In the genomic region with DNA sequence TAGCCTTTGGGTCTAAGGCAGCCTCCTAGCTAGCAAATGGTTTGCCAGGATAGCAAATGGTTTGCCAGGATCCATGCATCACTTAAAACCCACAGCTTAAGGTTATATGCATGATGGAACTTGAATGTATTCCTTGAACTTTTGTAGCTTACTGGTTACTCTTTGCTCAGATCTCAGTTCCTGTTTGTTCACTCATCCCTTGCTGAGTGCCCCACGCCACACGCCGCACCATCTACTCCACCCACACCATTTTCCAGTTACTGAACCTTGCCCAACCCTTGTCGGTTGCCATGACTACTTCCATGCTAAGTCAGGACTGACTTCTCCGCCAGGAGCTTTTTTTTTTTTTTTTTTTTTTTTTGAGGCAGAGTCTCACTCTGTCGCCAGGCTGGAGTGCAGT, we compare ENCODE assay signal across 8 cellular contexts. TPM values are rescaled to one million over a fixed set of nuclear protein-coding genes. Genes with fewer than 3 reads are reported as not detected.
DNase-seq lines count a peak whose midpoint lies in the region; ATAC-seq and TF ChIP-seq lines count a peak whose summit lies in the region.

No MANE protein-coding gene starts in this region.

- H3K36me3 ChIP-seq in endodermal cell (ENCODE audit: control insufficient read depth, insufficient read depth, low read length), result no peaks in the 10 kb centered on the region

- H3K4me1 Mint-ChIP-seq in activated naive CD8-positive, alpha-beta T cell treated with anti-CD3 and anti-CD28 coated beads, Interleukin-2, amount 50 U/mL, for 24 hours, result peaks cover 8% of the 10 kb centered on the region
- H3K4me1 Mint-ChIP-seq in activated naive CD8-positive, alpha-beta T cell treated with anti-CD3 and anti-CD28 coated beads for 36 hours, result peaks cover 2% of the 10 kb centered on the region
- H3K4me1 Mint-ChIP-seq in endodermal cell, result peaks cover 8% of the 10 kb centered on the region
- H3K4me1 Mint-ChIP-seq in chondrocyte (ENCODE audit: low read depth), result no peaks in the 10 kb centered on the region
- H3K4me1 Mint-ChIP-seq in type B pancreatic cell (ENCODE audit: unreplicated experiment), result peaks cover 7% of the 10 kb centered on the region

- ATAC-seq in activated naive CD8-positive, alpha-beta T cell treated with anti-CD3 and anti-CD28 coated beads, Interleukin-2, amount 50 U/mL, for 24 hours, result peak; percentile 52

- H3K4me3 Mint-ChIP-seq in activated naive CD8-positive, alpha-beta T cell treated with anti-CD3 and anti-CD28 coated beads, Interleukin-2, amount 50 U/mL, for 24 hours, result no peak overlapping the region
- no peak overlapping the region for H3K4me3 Mint-ChIP-seq in activated naive CD8-positive, alpha-beta T cell treated with anti-CD3 and anti-CD28 coated beads for 36 hours
- H3K4me3 Mint-ChIP-seq in endodermal cell (no peak overlapping the region), chondrocyte (ENCODE audit: unreplicated experiment) (no peak overlapping the region), type B pancreatic cell (no peak overlapping the region)

- no peak overlapping the region for H3K27ac Mint-ChIP-seq in activated naive CD8-positive, alpha-beta T cell treated with anti-CD3 and anti-CD28 coated beads, Interleukin-2, amount 50 U/mL, for 24 hours
- no peak overlapping the region for H3K27ac Mint-ChIP-seq in activated naive CD8-positive, alpha-beta T cell treated with anti-CD3 and anti-CD28 coated beads for 36 hours
- H3K27ac Mint-ChIP-seq in endodermal cell, result no peak overlapping the region
- H3K27ac Mint-ChIP-seq in chondrocyte (ENCODE audit: unreplicated experiment), result no peak overlapping the region
- no peak overlapping the region for H3K27ac Mint-ChIP-seq in type B pancreatic cell

- 98% methylated on average over 6 of the region's 6 CpGs; no CpG with 5 or more reads in 1 of the 2 experiments for WGBS in endodermal cell (ENCODE audit: insufficient coverage in 1 of 2, insufficient read length in 1 of 2), 2 experiments

- H3K27me3 ChIP-seq in endodermal cell (ENCODE audit: control insufficient read depth, insufficient read depth, low read length, poor library complexity, severe bottlenecking), result no peaks in the 10 kb centered on the region

- no peak overlapping the region for H3K9ac ChIP-seq in endodermal cell (ENCODE audit: extremely low read depth, low read length, poor library complexity, severe bottlenecking)

- no peak for TF ChIP-seq CTCF in epithelial cell of esophagus (IDR thresholded peaks at IDR 0.05; ENCODE audit: insufficient read depth, low read depth, low read length, missing control alignments)
- TF ChIP-seq CTCF in endodermal cell (conservative IDR thresholded peaks at IDR 0.05), result no peak
- no peak for TF ChIP-seq CTCF in chondrocyte (IDR thresholded peaks at IDR 0.05)
- TF ChIP-seq CTCF in type B pancreatic cell (conservative IDR thresholded peaks at IDR 0.05), result no peak

- no peak overlapping the region for H3K4me3 ChIP-seq in epithelial cell of esophagus (ENCODE audit: low read length)
- H3K4me3 ChIP-seq in endodermal cell (ENCODE audit: low read length), result no peak overlapping the region

- no peaks in the 10 kb centered on the region for H3K9me3 ChIP-seq in endodermal cell (ENCODE audit: control insufficient read depth, low read length)

- peaks cover 6% of the 10 kb centered on the region for H3K27me3 Mint-ChIP-seq in activated naive CD8-positive, alpha-beta T cell treated with anti-CD3 and anti-CD28 coated beads, Interleukin-2, amount 50 U/mL, for 24 hours
- no peaks in the 10 kb centered on the region for H3K27me3 Mint-ChIP-seq in activated naive CD8-positive, alpha-beta T cell treated with anti-CD3 and anti-CD28 coated beads for 36 hours
- H3K27me3 Mint-ChIP-seq in endodermal cell (ENCODE audit: insufficient read depth) (peaks cover 3% of the 10 kb centered on the region), chondrocyte (ENCODE audit: low read depth) (no peaks in the 10 kb centered on the region), type B pancreatic cell (no peaks in the 10 kb centered on the region)

- H3K36me3 Mint-ChIP-seq in activated naive CD8-positive, alpha-beta T cell treated with anti-CD3 and anti-CD28 coated beads, Interleukin-2, amount 50 U/mL, for 24 hours (ENCODE audit: low read depth), result no peaks in the 10 kb centered on the region
- no peaks in the 10 kb centered on the region for H3K36me3 Mint-ChIP-seq in activated naive CD8-positive, alpha-beta T cell treated with anti-CD3 and anti-CD28 coated beads for 36 hours
- H3K36me3 Mint-ChIP-seq in endodermal cell (ENCODE audit: low read depth) (no peaks in the 10 kb centered on the region), chondrocyte (ENCODE audit: low read depth) (no peaks in the 10 kb centered on the region), type B pancreatic cell (no peaks in the 10 kb centered on the region)

- no peaks in the 10 kb centered on the region for H3K4me1 ChIP-seq in endodermal cell (ENCODE audit: control insufficient read depth, insufficient read depth, low read length)

- no peak overlapping the region for H3K27ac ChIP-seq in endodermal cell (ENCODE audit: low read depth, low read length)

- peak; percentile 9 for DNase-seq in activated naive CD8-positive, alpha-beta T cell treated with anti-CD3 and anti-CD28 coated beads, Interleukin-2, amount 50 U/mL, for 24 hours
- no peak for DNase-seq in activated naive CD8-positive, alpha-beta T cell treated with anti-CD3 and anti-CD28 coated beads for 36 hours
- DNase-seq in H4 (ENCODE audit: low spot score) (peak; percentile 87), LoVo (ENCODE audit: low spot score) (peak; percentile 56), epithelial cell of esophagus (ENCODE audit: low read depth) (peak; percentile 94), endodermal cell (no peak), chondrocyte (ENCODE audit: low spot score) (no peak), type B pancreatic cell (ENCODE audit: extremely low spot score, unreplicated experiment) (no peak)

- H3K9me3 Mint-ChIP-seq in activated naive CD8-positive, alpha-beta T cell treated with anti-CD3 and anti-CD28 coated beads, Interleukin-2, amount 50 U/mL, for 24 hours, result no peaks in the 10 kb centered on the region
- no peaks in the 10 kb centered on the region for H3K9me3 Mint-ChIP-seq in activated naive CD8-positive, alpha-beta T cell treated with anti-CD3 and anti-CD28 coated beads for 36 hours
- peaks cover 30% of the 10 kb centered on the region for H3K9me3 Mint-ChIP-seq in endodermal cell
- H3K9me3 Mint-ChIP-seq in chondrocyte (ENCODE audit: low read depth), result peaks cover 3% of the 10 kb centered on the region
- H3K9me3 Mint-ChIP-seq in type B pancreatic cell, result no peaks in the 10 kb centered on the region

RNA-seq across cellular contexts. Expression of a gene that starts 29.5 kb away (rescaled TPM):
- total RNA-seq in activated naive CD8-positive, alpha-beta T cell treated with anti-CD3 and anti-CD28 coated beads for 36 hours, result 10 to 100 TPM; 23.7 to 26.7 TPM
- total RNA-seq in H4 (2014; rRNA removed; shearing (Covaris generic)), result 18.6 and 19.0 TPM in 2 replicates
- total RNA-seq in endodermal cell (10 to 100 TPM; 59.1 to 59.8 TPM), chondrocyte (40.1 to 47.8 TPM (median 44.7 TPM) in 3 replicates), type B pancreatic cell (ENCODE audit: low replicate concordance) (34.4 and 37.3 TPM in 2 replicates)
- polyA plus RNA-seq in endodermal cell (2013, experiment 1 of 2), result 21.5 TPM
- polyA plus RNA-seq in endodermal cell (2013, experiment 2 of 2), result 18.1 TPM

Comparison
In these comparisons a context has a peak if more than half of its experiments do, and no peak if none do; other contexts are left out.
1. DNase-seq: peak in activated naive CD8-positive, alpha-beta T cell treated with anti-CD3 and anti-CD28 coated beads, Interleukin-2, amount 50 U/mL, for 24 hours (single experiment), H4 (single experiment), LoVo (single experiment) and epithelial cell of esophagus (single experiment); none in activated naive CD8-positive, alpha-beta T cell treated with anti-CD3 and anti-CD28 coated beads for 36 hours (single experiment), endodermal cell (single experiment), chondrocyte (single experiment) and type B pancreatic cell (single experiment).